Comparison of ENCODE assay signal across 8 cellular contexts in genomic region chr14:105314287-105315185, GRCh38. TPM values are rescaled to one million over a fixed set of nuclear protein-coding genes. Genes with fewer than 3 reads are reported as not detected.
DNase-seq lines count a peak whose midpoint lies in the region; ATAC-seq, FAIRE-seq and TF ChIP-seq lines count a peak whose summit lies in the region.

TSS of gene PACS2 (plus strand) at chr14:105314748. CDS start at chr14:105314919, 171 bp downstream.

- H2AFZ ChIP-seq in KMS-11 (ENCODE audit: low read depth) = peak within 1 kb of the TSS; percentile 75
- peak within 1 kb of the TSS; percentile 90 for H2AFZ ChIP-seq in neuronal stem cell (ENCODE audit: low read length)

- no peak within 1 kb of the TSS for H3K4ac ChIP-seq in neuronal stem cell (ENCODE audit: low read length)

- H4K20me1 ChIP-seq in KMS-11 (ENCODE audit: insufficient read depth) = no peaks in the 10 kb centered on the region

- no CpG with 5 or more reads among the region's 160 CpGs for WGBS in neuronal stem cell (ENCODE audit: extremely low coverage in 2 of 2, insufficient read length in 2 of 2, insufficient replicate concordance in 1 of 2), 2 donors

- no peak for TF ChIP-seq CTCF in KMS-11 (conservative IDR thresholded peaks at IDR 0.05; ENCODE audit: low read depth, low read length)

- H2AK5ac ChIP-seq in neuronal stem cell (ENCODE audit: low read depth, low read length) = peak within 1 kb of the TSS; percentile 88

- H2BK5ac ChIP-seq in neuronal stem cell (ENCODE audit: low read length) = no peak within 1 kb of the TSS

- H2BK12ac ChIP-seq in neuronal stem cell (ENCODE audit: low read length) = no peak within 1 kb of the TSS

- H3K27ac ChIP-seq in KMS-11 = peak within 1 kb of the TSS; percentile 43
- peak within 1 kb of the TSS; percentile 59 for H3K27ac ChIP-seq in SJCRH30
- H3K27ac ChIP-seq in neuronal stem cell (replicated peaks; ENCODE audit: low read length) = no peak within 1 kb of the TSS
- H3K27ac ChIP-seq in temporal lobe (ENCODE audit: low read depth, low read length) = peak within 1 kb of the TSS; percentile 93

- H3K9me3 ChIP-seq in SJCRH30 (replicated peaks) = no peaks in the 10 kb centered on the region
- peaks cover 0 to 2% of the 10 kb centered on the region in 2 donors for H3K9me3 ChIP-seq in neuronal stem cell (replicated peaks in 1 of 2; ENCODE audit: control insufficient read depth in 2 of 2, insufficient read depth in 1 of 2, low read depth in 1 of 2, low read length in 2 of 2)

- FAIRE-seq in frontal cortex (lab: Jason Lieb, UNC) = no peak

- H3K9ac ChIP-seq in KMS-11 = peak within 1 kb of the TSS; percentile 46; the same call in 1 of the 2 replicates
- peak within 1 kb of the TSS; percentile 91 for H3K9ac ChIP-seq in neuronal stem cell (ENCODE audit: low read depth, low read length, poor library complexity)

- H2BK15ac ChIP-seq in neuronal stem cell (ENCODE audit: low read length) = peak within 1 kb of the TSS; percentile 7

- peak; percentile 57 for ATAC-seq in GM21576 (IDR thresholded peaks at IDR 0.05; ENCODE audit: unreplicated experiment)

- H3K27me3 ChIP-seq in KMS-11 (ENCODE audit: insufficient read depth, low read depth) (no peaks in the 10 kb centered on the region), SJCRH30 (no peaks in the 10 kb centered on the region), neuronal stem cell (ENCODE audit: control insufficient read depth in 3 of 3, insufficient read depth in 3 of 3, low read depth in 1 of 3, low read length in 3 of 3) (peaks cover 0 to 25% (median 8%) of the 10 kb centered on the region in 3 experiments)

- no peak within 1 kb of the TSS for H3K14ac ChIP-seq in neuronal stem cell (ENCODE audit: low read length)

- no peaks in the 10 kb centered on the region; the same call in 1 of the 2 replicates for H3K79me2 ChIP-seq in KMS-11 (ENCODE audit: insufficient read depth, low read depth)

- H2BK120ac ChIP-seq in neuronal stem cell (ENCODE audit: low read depth, low read length) = no peak within 1 kb of the TSS

- H3K36me3 ChIP-seq in KMS-11 (ENCODE audit: insufficient read depth) (no peaks in the 10 kb centered on the region), SJCRH30 (no peaks in the 10 kb centered on the region; the same call in none of the 2 replicates), neuronal stem cell (replicated peaks in 1 of 2; ENCODE audit: control insufficient read depth in 2 of 2, insufficient read depth in 2 of 2, low read length in 2 of 2) (no peaks in the 10 kb centered on the region)

- DNase-seq in DMS79 treated with DMSO at 0.1 percent for 48 hours (lab: John Stamatoyannopoulos, UW) (peak; percentile 81), SJCRH30 (peak; percentile 61 to 89), frontal cortex (ENCODE audit: low spot score in 2 of 2) (peak; percentile 96 to 97), neuronal stem cell (ENCODE audit: low spot score) (peak; percentile 87)
- DNase-seq in activated naive CD4-positive, alpha-beta T cell treated with Interleukin-2 at 50 U/mL for 16 hours = peak; percentile 75

- peak within 1 kb of the TSS; percentile 94 for H3K18ac ChIP-seq in neuronal stem cell (ENCODE audit: low read length)

- no peak within 1 kb of the TSS for H4K91ac ChIP-seq in neuronal stem cell (ENCODE audit: low read depth, low read length, poor library complexity)

- H3K79me1 ChIP-seq in neuronal stem cell (ENCODE audit: low read depth, low read length) = peaks cover 14% of the 10 kb centered on the region

- H4K8ac ChIP-seq in neuronal stem cell (ENCODE audit: low read depth, low read length) = no peak within 1 kb of the TSS

- no peak within 1 kb of the TSS for H3K4me3 ChIP-seq in KMS-11 (IDR thresholded peaks at IDR 0.05; ENCODE audit: insufficient read depth, low read depth, low read length)
- peak within 1 kb of the TSS; percentile 63 for H3K4me3 ChIP-seq in SJCRH30
- H3K4me3 ChIP-seq in neuronal stem cell (ENCODE audit: low read length in 2 of 2) = peak within 1 kb of the TSS; percentile 91 to 96

- peak within 1 kb of the TSS; percentile 64 for H3K4me2 ChIP-seq in KMS-11
- peak within 1 kb of the TSS; percentile 96 for H3K4me2 ChIP-seq in neuronal stem cell (ENCODE audit: insufficient read depth, low read length, poor library complexity, severe bottlenecking)

- peaks cover 16% of the 10 kb centered on the region for H3K4me1 ChIP-seq in KMS-11 (ENCODE audit: low read depth, poor library complexity, severe bottlenecking)
- peaks cover 20% of the 10 kb centered on the region; the same call in 1 of the 2 replicates for H3K4me1 ChIP-seq in SJCRH30
- H3K4me1 ChIP-seq in neuronal stem cell (ENCODE audit: control insufficient read depth in 2 of 2, insufficient read depth in 1 of 2, low read depth in 1 of 2, low read length in 2 of 2) = peaks cover 7 to 19% of the 10 kb centered on the region in 2 donors

- peak within 1 kb of the TSS; percentile 73 for H3K23ac ChIP-seq in neuronal stem cell (ENCODE audit: low read depth, low read length, poor library complexity)

RNA-seq across cellular contexts. Expression of gene PACS2, which starts in this region (rescaled TPM):
- 33.4 and 43.4 TPM in 2 replicates for total RNA-seq in SJCRH30 (2014; rRNA removed; shearing (Covaris generic))
- total RNA-seq in frontal cortex = 73.0 TPM
- 33.5 TPM for polyA plus RNA-seq in neuronal stem cell (2013, experiment 1 of 2)
- polyA plus RNA-seq in neuronal stem cell (2013, experiment 2 of 2) = 32.3 TPM
- total RNA-seq in temporal lobe = 67.9 TPM
